10 cellular contexts compared by ENCODE assay signal in genomic region chr14:32509632-32510187, GRCh38.
DNase-seq lines count a peak whose midpoint lies in the region; ATAC-seq lines count a peak whose summit lies in the region.
"Had no signal": no experiment of that assay in that cellular context is flagged by ENCODE, and none has a peak within 500 bp of the region (broad histone marks: within the 10 kb centered on the region; RNA-seq: fewer than 3 reads in every experiment).

No MANE protein-coding gene starts in this region.

- H3K27me3 Mint-ChIP-seq in activated CD8-positive, alpha-beta memory T cell treated with anti-CD3 and anti-CD28 coated beads, Interleukin-2, amount 10 ng/mL, durations not matched to agents 7 days and 5 days: no peaks in the 10 kb centered on the region

- H3K4me1 Mint-ChIP-seq in activated CD8-positive, alpha-beta memory T cell treated with anti-CD3 and anti-CD28 coated beads, Interleukin-2, amount 10 ng/mL, durations not matched to agents 7 days and 5 days: no peaks in the 10 kb centered on the region

- peak overlapping the region; percentile 100 for H3K27ac ChIP-seq in angular gyrus (ENCODE audit: low read depth, low read length)
- peak overlapping the region; percentile 81 for H3K27ac ChIP-seq in right cardiac atrium (ENCODE audit: low read length)

- H3K9me3 Mint-ChIP-seq in activated CD8-positive, alpha-beta memory T cell treated with anti-CD3 and anti-CD28 coated beads, Interleukin-2, amount 10 ng/mL, durations not matched to agents 7 days and 5 days (ENCODE audit: low read depth): no peaks in the 10 kb centered on the region
- H3K9me3 Mint-ChIP-seq: stimulated activated naive CD8-positive, alpha-beta T cell treated with anti-CD3 and anti-CD28 coated beads, Interleukin-15, Interleukin-2, amounts not matched to agents 100 ng/mL and 50 ng/mL, for 24 hours had no signal

- H3K36me3 Mint-ChIP-seq in activated CD8-positive, alpha-beta memory T cell treated with anti-CD3 and anti-CD28 coated beads, Interleukin-2, amount 10 ng/mL, durations not matched to agents 7 days and 5 days: no peaks in the 10 kb centered on the region

- H3K27me3 ChIP-seq in right cardiac atrium (ENCODE audit: control insufficient read depth, insufficient read depth): no peaks in the 10 kb centered on the region

- H3K4me3 ChIP-seq in right cardiac atrium (ENCODE audit: low read length): no peak overlapping the region

- H3K27ac Mint-ChIP-seq in activated CD8-positive, alpha-beta memory T cell treated with anti-CD3 and anti-CD28 coated beads, Interleukin-2, amount 10 ng/mL, durations not matched to agents 7 days and 5 days: no peak overlapping the region
- H3K27ac Mint-ChIP-seq: stimulated activated naive CD8-positive, alpha-beta T cell treated with anti-CD3 and anti-CD28 coated beads, Interleukin-15, Interleukin-2, amounts not matched to agents 100 ng/mL and 50 ng/mL, for 24 hours had no signal

- 18% methylated on average over 10 of the region's 10 CpGs for WGBS in right cardiac atrium

- DNase-seq in ELR (ENCODE audit: low read depth) (peak; percentile 63), right cardiac atrium (peak; percentile 63 to 83 (median 74)), renal cortical epithelial cell (ENCODE audit: low read depth) (peak; percentile 67)
- no peak for DNase-seq in activated naive CD4-positive, alpha-beta T cell treated with Interleukin-2 at 50 U/mL for 16 hours
- DNase-seq in activated CD8-positive, alpha-beta memory T cell treated with anti-CD3 and anti-CD28 coated beads, Interleukin-2, amount 10 ng/mL, durations not matched to agents 7 days and 5 days: no peak
- DNase-seq: NCI-H510A treated with DMSO at 0.1 percent for 48 hours had no signal

- intact Hi-C loops in right cardiac atrium (cut with DNase I): no loop called here

- H3K4me3 Mint-ChIP-seq in activated CD8-positive, alpha-beta memory T cell treated with anti-CD3 and anti-CD28 coated beads, Interleukin-2, amount 10 ng/mL, durations not matched to agents 7 days and 5 days: no peak overlapping the region
- H3K4me3 Mint-ChIP-seq: stimulated activated naive CD8-positive, alpha-beta T cell treated with anti-CD3 and anti-CD28 coated beads, Interleukin-15, Interleukin-2, amounts not matched to agents 100 ng/mL and 50 ng/mL, for 24 hours had no signal

- peak; percentile 92 to 95 for ATAC-seq in right cardiac atrium
- no peak for ATAC-seq in GM18907 (IDR thresholded peaks at IDR 0.05; ENCODE audit: unreplicated experiment)
- no peak for ATAC-seq in GM18870 (IDR thresholded peaks at IDR 0.05; ENCODE audit: unreplicated experiment)
- no peak for ATAC-seq in activated CD8-positive, alpha-beta memory T cell treated with anti-CD3 and anti-CD28 coated beads, Interleukin-2, amount 10 ng/mL, durations not matched to agents 7 days and 5 days

- no peaks in the 10 kb centered on the region for H3K9me3 ChIP-seq in right cardiac atrium (ENCODE audit: control insufficient read depth, low read length)

- H3K4me1 ChIP-seq in right cardiac atrium (ENCODE audit: control insufficient read depth, insufficient read depth, low read length): peaks cover 3% of the 10 kb centered on the region

- CTCF ChIA-PET in activated CD8-positive, alpha-beta memory T cell treated with anti-CD3 and anti-CD28 coated beads, Interleukin-2, amount 10 ng/mL, durations not matched to agents 7 days and 5 days (lab: Charles Lee): no interaction called here

Comparison
In these comparisons a context has a peak if more than half of its experiments do, and no peak if none do; other contexts are left out.
1. DNase-seq: peak in ELR (single experiment), right cardiac atrium (3 of 3) and renal cortical epithelial cell (single experiment); none in activated naive CD4-positive, alpha-beta T cell treated with Interleukin-2 at 50 U/mL for 16 hours (single experiment) and activated CD8-positive, alpha-beta memory T cell treated with anti-CD3 and anti-CD28 coated beads, Interleukin-2, amount 10 ng/mL, durations not matched to agents 7 days and 5 days (single experiment).
2. ATAC-seq: peak in right cardiac atrium (2 of 2); none in GM18907 (single experiment), GM18870 (single experiment) and activated CD8-positive, alpha-beta memory T cell treated with anti-CD3 and anti-CD28 coated beads, Interleukin-2, amount 10 ng/mL, durations not matched to agents 7 days and 5 days (single experiment).